In genomic region chr17:13395346-13395745, GRCh38 we compare ENCODE assay signal across 19 cellular contexts.
A peak's percentile ranks its signal among the peaks of the same experiment; 100 is the strongest.
DNase-seq lines count a peak whose midpoint lies in the region; ATAC-seq and TF ChIP-seq lines count a peak whose summit lies in the region.
"Had no signal": no experiment of that assay in that cellular context is flagged by ENCODE, and none has a peak within 500 bp of the region (broad histone marks: within the 10 kb centered on the region; RNA-seq: fewer than 3 reads in every experiment).

No MANE protein-coding gene starts in this region.

- H3K4me1 Mint-ChIP-seq in MCF 10A (ENCODE audit: insufficient read depth, unreplicated experiment) = peaks cover 27% of the 10 kb centered on the region
- H3K4me1 Mint-ChIP-seq in activated CD4-positive, alpha-beta T cell treated with anti-CD3 and anti-CD28 coated beads, Interleukin-2, amount 10 ng/mL, durations not matched to agents 7 days and 5 days = no peaks in the 10 kb centered on the region
- H3K4me1 Mint-ChIP-seq: activated CD4-positive, alpha-beta T cell treated with anti-CD3 and anti-CD28 coated beads for 36 hours; memory B cell; natural killer cell had no signal

- no peaks in the 10 kb centered on the region for H3K36me3 ChIP-seq in IMR-90 (ENCODE audit: control insufficient read depth, insufficient read depth, low read length)
- H3K36me3 ChIP-seq: prostate gland, thoracic aorta had no signal

- H2BK120ac ChIP-seq in IMR-90 (ENCODE audit: low read depth, low read length) = no peak overlapping the region

- no peak overlapping the region for H3K56ac ChIP-seq in IMR-90 (ENCODE audit: extremely low read depth, insufficient read depth, low read length)

- no peaks in the 10 kb centered on the region for H3K9me3 ChIP-seq in IMR-90 (ENCODE audit: control insufficient read depth, insufficient read depth, low read length)
- H3K9me3 ChIP-seq: prostate gland, thoracic aorta had no signal

- no peak overlapping the region for H2BK5ac ChIP-seq in IMR-90 (ENCODE audit: low read depth, low read length, poor library complexity, severe bottlenecking)

- H3K4me1 ChIP-seq in IMR-90 (ENCODE audit: control insufficient read depth, insufficient read depth, low read length) = peaks cover 9% of the 10 kb centered on the region
- H3K4me1 ChIP-seq: prostate gland had no signal

- no peak overlapping the region for H3K4ac ChIP-seq in IMR-90 (ENCODE audit: low read depth, low read length)

- TF ChIP-seq CTCF in IMR-90 (conservative IDR thresholded peaks at IDR 0.05; ENCODE audit: low read depth, low read length) (no peak), MCF 10A (IDR thresholded peaks at IDR 0.05; ENCODE audit: unreplicated experiment) (no peak)

- TF ChIP-seq POLR2A in IMR-90 (IDR thresholded peaks at IDR 0.05; ENCODE audit: low read depth, low read length) = no peak

- no peak overlapping the region for H3K9ac ChIP-seq in IMR-90 (ENCODE audit: low read depth, low read length)

- H3K4me3 Mint-ChIP-seq in MCF 10A (ENCODE audit: unreplicated experiment) = peak overlapping the region; percentile 40
- no peak overlapping the region for H3K4me3 Mint-ChIP-seq in activated CD4-positive, alpha-beta T cell treated with anti-CD3 and anti-CD28 coated beads, Interleukin-2, amount 10 ng/mL, durations not matched to agents 7 days and 5 days
- H3K4me3 Mint-ChIP-seq: activated CD4-positive, alpha-beta T cell treated with anti-CD3 and anti-CD28 coated beads for 36 hours; memory B cell; natural killer cell had no signal

- peak overlapping the region; percentile 65 for H3K27ac Mint-ChIP-seq in MCF 10A (ENCODE audit: low read depth, unreplicated experiment)
- no peak overlapping the region for H3K27ac Mint-ChIP-seq in activated CD4-positive, alpha-beta T cell treated with anti-CD3 and anti-CD28 coated beads, Interleukin-2, amount 10 ng/mL, durations not matched to agents 7 days and 5 days
- H3K27ac Mint-ChIP-seq: activated CD4-positive, alpha-beta T cell treated with anti-CD3 and anti-CD28 coated beads for 36 hours; memory B cell; natural killer cell had no signal

- H4K91ac ChIP-seq in IMR-90 (ENCODE audit: insufficient read depth, low read depth, low read length) = no peak overlapping the region

- POLR2A ChIA-PET in IMR-90 (lab: Charles Lee; ENCODE audit: unreplicated experiment) = no interaction called here
- POLR2A ChIA-PET in MCF 10A (lab: Yijun Ruan, JAX) = interaction anchor here (0.6 to 3.5 kb wide), 23 partner anchors 10 to 906 kb away, joined by 3 to 34 read pairs (median 4); partner anchors contain the start of genes ELAC2 and HS3ST3B1
- POLR2A ChIA-PET in activated CD4-positive, alpha-beta T cell treated with anti-CD3 and anti-CD28 coated beads, Interleukin-2, amount 10 ng/mL, durations not matched to agents 7 days and 5 days (lab: Charles Lee) = no interaction called here

- no peak overlapping the region for H2BK15ac ChIP-seq in IMR-90 (ENCODE audit: low read depth, low read length)

- dilution Hi-C loops in IMR-90 (cut with HindIII; ENCODE audit: low sequenced_read_pairs, unreplicated experiment) = no loop called here

- peaks cover 6% of the 10 kb centered on the region; the same call in 1 of the 2 replicates for H3K9me1 ChIP-seq in IMR-90 (ENCODE audit: insufficient read depth, low read length)

- no peak overlapping the region for H3K18ac ChIP-seq in IMR-90 (ENCODE audit: low read depth, low read length)

- H3K4me3 ChIP-seq in IMR-90 (ENCODE audit: insufficient read depth, low read depth, low read length) = no peak overlapping the region
- H3K4me3 ChIP-seq: hepatocyte, K562, prostate gland, thoracic aorta had no signal

- 99% methylated on average over 7 of the region's 8 CpGs; no CpG with 5 or more reads in 1 of the 2 experiments for WGBS in IMR-90 (ENCODE audit: extremely low coverage in 2 of 2, insufficient read length in 1 of 2), 2 experiments

- H3K9me3 Mint-ChIP-seq in MCF 10A (ENCODE audit: unreplicated experiment) = no peaks in the 10 kb centered on the region
- no peaks in the 10 kb centered on the region for H3K9me3 Mint-ChIP-seq in activated CD4-positive, alpha-beta T cell treated with anti-CD3 and anti-CD28 coated beads, Interleukin-2, amount 10 ng/mL, durations not matched to agents 7 days and 5 days
- H3K9me3 Mint-ChIP-seq: memory B cell had no signal

- H2AFZ ChIP-seq in IMR-90 (replicated peaks; ENCODE audit: low read length, poor library complexity) = no peak overlapping the region
- H2AFZ ChIP-seq: hepatocyte had no signal

- no peak overlapping the region for H3K23ac ChIP-seq in IMR-90 (ENCODE audit: low read depth, low read length)

- no peak overlapping the region for H4K8ac ChIP-seq in IMR-90 (ENCODE audit: low read depth in 2 of 2, low read length in 2 of 2)

- no peaks in the 10 kb centered on the region for H4K20me1 ChIP-seq in IMR-90 (ENCODE audit: insufficient read depth, low read length)

- H3K27me3 ChIP-seq in IMR-90 (ENCODE audit: control insufficient read depth, insufficient read depth, low read length) = no peaks in the 10 kb centered on the region
- H3K27me3 ChIP-seq: hepatocyte had no signal

- no peak for TF ChIP-seq RAD21 in IMR-90 (IDR thresholded peaks at IDR 0.05; ENCODE audit: low read length)

- intact Hi-C loops in IMR-90 (cut with micrococcal nuclease) = no loop called here
- intact Hi-C loops in MCF 10A (cut with micrococcal nuclease) = loop anchor here (2.0 to 10.0 kb wide), 2 partner anchors 49 to 149 kb away; no protein-coding TSS in a partner anchor

- no peak overlapping the region for H3K14ac ChIP-seq in IMR-90 (replicated peaks; ENCODE audit: low read depth, low read length)

- no peak overlapping the region for H2BK20ac ChIP-seq in IMR-90 (ENCODE audit: low read depth, low read length)

- no peak for DNase-seq in IMR-90
- DNase-seq in MCF 10A (ENCODE audit: unreplicated experiment) = peak; percentile 93
- DNase-seq in fibroblast of the conjunctiva (ENCODE audit: low read depth) = peak; percentile 35
- peak; percentile 36 for DNase-seq in retina
- DNase-seq in GF-D8 (lab: John Stamatoyannopoulos, UW) = no peak
- DNase-seq in activated CD4-positive, alpha-beta T cell treated with anti-CD3 and anti-CD28 coated beads, Interleukin-2, amount 10 ng/mL, durations not matched to agents 7 days and 5 days = no peak
- no peak for DNase-seq in NCI-H748 (lab: John Stamatoyannopoulos, UW; ENCODE audit: unreplicated experiment)
- DNase-seq in inferior parietal cortex (ENCODE audit: extremely low spot score) = no peak
- DNase-seq: activated CD4-positive, alpha-beta T cell treated with anti-CD3 and anti-CD28 coated beads for 36 hours; DMS79 treated with DMSO at 0.1 percent for 48 hours; kidney; natural killer cell; NCI-H187 had no signal

- no peaks in the 10 kb centered on the region for H3K79me1 ChIP-seq in IMR-90 (ENCODE audit: low read depth in 1 of 2, low read length in 2 of 2)

- H3K27me3 Mint-ChIP-seq in MCF 10A (ENCODE audit: insufficient read depth, unreplicated experiment) = no peaks in the 10 kb centered on the region
- no peaks in the 10 kb centered on the region for H3K27me3 Mint-ChIP-seq in activated CD4-positive, alpha-beta T cell treated with anti-CD3 and anti-CD28 coated beads, Interleukin-2, amount 10 ng/mL, durations not matched to agents 7 days and 5 days
- H3K27me3 Mint-ChIP-seq: memory B cell had no signal

- no TSS peak for BruUV-seq in IMR-90 (replicated peaks; lab: Mats Ljungman, UMichigan)
- TSS peak; percentile 88 for BruUV-seq in MCF 10A (replicated peaks; lab: Mats Ljungman, UMichigan)

- H4K5ac ChIP-seq in IMR-90 (ENCODE audit: low read depth, low read length) = no peak overlapping the region

- H2AK9ac ChIP-seq in IMR-90 (replicated peaks; ENCODE audit: low read depth, low read length, poor library complexity) = no peak overlapping the region

- H3K4me2 ChIP-seq in IMR-90 (ENCODE audit: low read depth, low read length) = no peak overlapping the region
- H3K4me2 ChIP-seq: hepatocyte had no signal

- ATAC-seq in IMR-90 (ENCODE audit: low read depth) = no peak
- ATAC-seq: activated CD4-positive, alpha-beta T cell treated with anti-CD3 and anti-CD28 coated beads for 36 hours; K562; natural killer cell; Right ventricle myocardium inferior had no signal

- peaks cover 22% of the 10 kb centered on the region for H3K36me3 Mint-ChIP-seq in MCF 10A (ENCODE audit: insufficient read depth, unreplicated experiment)
- no peaks in the 10 kb centered on the region for H3K36me3 Mint-ChIP-seq in activated CD4-positive, alpha-beta T cell treated with anti-CD3 and anti-CD28 coated beads, Interleukin-2, amount 10 ng/mL, durations not matched to agents 7 days and 5 days (ENCODE audit: low read depth)
- H3K36me3 Mint-ChIP-seq: memory B cell, natural killer cell had no signal

- no peak overlapping the region for H3K27ac ChIP-seq in IMR-90 (ENCODE audit: insufficient read depth, low read length)
- H3K27ac ChIP-seq: hepatocyte, prostate gland, thoracic aorta had no signal

- CTCF ChIA-PET in IMR-90 (lab: Yijun Ruan, JAX) (no interaction called here), MCF 10A (lab: Yijun Ruan, JAX) (interaction anchor here (0.6 to 1.6 kb wide), 6 partner anchors 19 to 1411 kb away, joined by 3 to 4 read pairs (median 4); no protein-coding TSS in a partner anchor)
- CTCF ChIA-PET in activated CD4-positive, alpha-beta T cell treated with anti-CD3 and anti-CD28 coated beads, Interleukin-2, amount 10 ng/mL, durations not matched to agents 7 days and 5 days (lab: Charles Lee) = interaction anchor here (0.9 kb wide), 1 partner anchor 12 kb away, joined by 3 read pairs; no protein-coding TSS in a partner anchor

- in situ Hi-C loops in IMR-90 (cut with MboI; ENCODE audit: low sequenced_read_pairs) = no loop called here

- H2AK5ac ChIP-seq in IMR-90 (ENCODE audit: low read depth, low read length) = peak overlapping the region; percentile 1; the same call in 1 of the 2 replicates

TF ChIP-seq in IMR-90, 13 proteins besides CTCF, POLR2A, EP300 and RAD21 (continues in another document):
- TF ChIP-seq MXI1 (IDR thresholded peaks at IDR 0.05; ENCODE audit: borderline replicate concordance, low read depth, low read length) = no peak
- no peak for TF ChIP-seq MAZ (IDR thresholded peaks at IDR 0.05; ENCODE audit: borderline replicate concordance, low read depth, low read length)
- no peak for TF ChIP-seq RFX5 (IDR thresholded peaks at IDR 0.05; ENCODE audit: low read depth, low read length)
- no peak for TF ChIP-seq BHLHE40 (IDR thresholded peaks at IDR 0.05; ENCODE audit: low read depth, low read length)
- no peak for TF ChIP-seq SMC3 (IDR thresholded peaks at IDR 0.05; ENCODE audit: low read depth, low read length)
- no peak for TF ChIP-seq USF2 (IDR thresholded peaks at IDR 0.05; ENCODE audit: low read depth, low read length)
- no peak for TF ChIP-seq RCOR1 (IDR thresholded peaks at IDR 0.05; ENCODE audit: insufficient replicate concordance, low read length)
- TF ChIP-seq FOS (IDR thresholded peaks at IDR 0.05; ENCODE audit: low read depth, low read length) = no peak
- no peak for TF ChIP-seq CHD1 (IDR thresholded peaks at IDR 0.05; ENCODE audit: low read depth, low read length)

Comparison
In these comparisons a context has a peak if more than half of its experiments do, and no peak if none do; other contexts are left out.
1. DNase-seq: peak in MCF 10A (single experiment), fibroblast of the conjunctiva (single experiment) and retina (single experiment); none in IMR-90 (single experiment), GF-D8 (single experiment), activated CD4-positive, alpha-beta T cell treated with anti-CD3 and anti-CD28 coated beads, Interleukin-2, amount 10 ng/mL, durations not matched to agents 7 days and 5 days (single experiment), NCI-H748 (single experiment) and inferior parietal cortex (single experiment).